ENCODE assay signal across 26 cellular contexts in genomic region chr19:30848626-30849322, GRCh38.
"Had no signal": no experiment of that assay in that cellular context is flagged by ENCODE, and none has a peak within 500 bp of the region (broad histone marks: within the 10 kb centered on the region; RNA-seq: fewer than 3 reads in every experiment).

No MANE protein-coding gene starts in this region.

- H3K27me3 Mint-ChIP-seq: dendritic cell treated with granulocyte-macrophage colony-stimulating factor and Interleukin-4, amounts not matched to agents 40 ng/mL and 50 ng/mL, for 4 days; stimulated activated naive B cell treated with anti-CD40 and anti-IgM and Interleukin-4, amounts not matched to agents 10 μg/mL and 1 μg/mL and 100 μg/mL, for 72 hours had no signal

- H3K9me3 ChIP-seq: neutrophil, ovary, prostate gland, transverse colon, vagina had no signal

- H3K4me3 Mint-ChIP-seq: dendritic cell treated with granulocyte-macrophage colony-stimulating factor and Interleukin-4, amounts not matched to agents 40 ng/mL and 50 ng/mL, for 4 days; naive thymus-derived CD4-positive, alpha-beta T cell; stimulated activated naive B cell treated with anti-CD40 and anti-IgM and Interleukin-4, amounts not matched to agents 10 μg/mL and 1 μg/mL and 100 μg/mL, for 72 hours; T-helper 2 cell treated with Interferon-gamma antibody and Interleukin-4, amounts not matched to agents 5 μg/mL and 100 μg/mL, for 36 hours had no signal

- H3K4me1 ChIP-seq: prostate gland, vagina had no signal

- H3K27ac ChIP-seq: brain microvascular endothelial cell, neutrophil, ovary, prostate gland, transverse colon, vagina, VCaP had no signal

- H3K4me3 ChIP-seq: lung, ovary, prostate gland, transverse colon, vagina had no signal

- H3K27me3 ChIP-seq: brain microvascular endothelial cell, neutrophil, ovary, transverse colon, vagina had no signal

- H3K27ac Mint-ChIP-seq: activated naive CD4-positive, alpha-beta T cell treated with anti-CD3 and anti-CD28 coated beads, Interleukin-2, amount 50 U/mL, for 72 hours; dendritic cell treated with granulocyte-macrophage colony-stimulating factor and Interleukin-4, amounts not matched to agents 40 ng/mL and 50 ng/mL, for 4 days; naive thymus-derived CD4-positive, alpha-beta T cell; stimulated activated naive B cell treated with anti-CD40 and anti-IgM and Interleukin-4, amounts not matched to agents 10 μg/mL and 1 μg/mL and 100 μg/mL, for 72 hours; T-helper 2 cell treated with Interferon-gamma antibody and Interleukin-4, amounts not matched to agents 5 μg/mL and 100 μg/mL, for 36 hours had no signal

- H3K36me3 Mint-ChIP-seq: activated naive CD4-positive, alpha-beta T cell treated with anti-CD3 and anti-CD28 coated beads, Interleukin-2, amount 50 U/mL, for 72 hours; naive thymus-derived CD4-positive, alpha-beta T cell; stimulated activated naive B cell treated with anti-CD40 and anti-IgM and Interleukin-4, amounts not matched to agents 10 μg/mL and 1 μg/mL and 100 μg/mL, for 72 hours had no signal

- H3K9me3 Mint-ChIP-seq: activated naive CD4-positive, alpha-beta T cell treated with anti-CD3 and anti-CD28 coated beads, Interleukin-2, amount 50 U/mL, for 72 hours; dendritic cell treated with granulocyte-macrophage colony-stimulating factor and Interleukin-4, amounts not matched to agents 40 ng/mL and 50 ng/mL, for 4 days; stimulated activated naive B cell treated with anti-CD40 and anti-IgM and Interleukin-4, amounts not matched to agents 10 μg/mL and 1 μg/mL and 100 μg/mL, for 72 hours; T-helper 2 cell treated with Interferon-gamma antibody and Interleukin-4, amounts not matched to agents 5 μg/mL and 100 μg/mL, for 36 hours had no signal

- H3K36me3 ChIP-seq: brain microvascular endothelial cell, neutrophil, ovary, prostate gland, transverse colon, vagina had no signal

- ATAC-seq: activated naive CD4-positive, alpha-beta T cell treated with anti-CD3 and anti-CD28 coated beads, Interleukin-2, amount 50 U/mL, for 72 hours; left lobe of liver; naive thymus-derived CD4-positive, alpha-beta T cell; right cardiac atrium; stimulated activated naive B cell treated with anti-CD40 and anti-IgM and Interleukin-4, amounts not matched to agents 10 μg/mL and 1 μg/mL and 100 μg/mL, for 72 hours had no signal

- H3K4me1 Mint-ChIP-seq: stimulated activated naive B cell treated with anti-CD40 and anti-IgM and Interleukin-4, amounts not matched to agents 10 μg/mL and 1 μg/mL and 100 μg/mL, for 72 hours had no signal

- DNase-seq: activated CD4-positive, alpha-beta T cell treated with anti-CD3 and anti-CD28 coated beads for 1 hour; activated CD4-positive, alpha-beta T cell treated with anti-CD3 and anti-CD28 coated beads, Interleukin-2, amount 50 U/mL, for 1 hour; activated T-cell treated with anti-CD3 and anti-CD28 coated beads, Interleukin-2, amount 50 U/mL, for 1 hour; aorta; brain microvascular endothelial cell; caudate nucleus; effector CD4-positive, alpha-beta T cell; foreskin fibroblast; kidney; naive thymus-derived CD4-positive, alpha-beta T cell; ovary; right cardiac atrium; small intestine; stimulated activated CD4-positive, alpha-beta T cell treated with anti-CD3 and anti-CD28 coated beads, Interleukin-15, amount 100 ng/mL, for 24 hours; stimulated activated CD8-positive, alpha-beta memory T cell treated with anti-CD3 and anti-CD28 coated beads, Interleukin-4, amount 100 ng/mL, for 48 hours; stimulated activated naive B cell treated with anti-CD40 and anti-IgM and Interleukin-4, amounts not matched to agents 10 μg/mL and 1 μg/mL and 100 μg/mL, for 72 hours; transverse colon had no signal
